In genomic region chr1:15962671-15963362, GRCh38 we compare ENCODE assay signal across 21 cellular contexts. TPM values are rescaled to one million over a fixed set of nuclear protein-coding genes. Genes with fewer than 3 reads are reported as not detected.
DNase-seq lines count a peak whose midpoint lies in the region; FAIRE-seq and TF ChIP-seq lines count a peak whose summit lies in the region.
"Had no signal": no experiment of that assay in that cellular context is flagged by ENCODE, and none has a peak within 500 bp of the region (broad histone marks: within the 10 kb centered on the region; RNA-seq: fewer than 3 reads in every experiment).

No MANE protein-coding gene starts in this region.

- H4K8ac ChIP-seq in mesendoderm (ENCODE audit: low read depth, low read length) = no peak overlapping the region

- H4K5ac ChIP-seq in mesendoderm (ENCODE audit: low read length) = no peak overlapping the region

- peaks cover 0 to 2% (median 0%) of the 10 kb centered on the region in 3 donors for H3K27me3 Mint-ChIP-seq in CD14-positive monocyte (ENCODE audit: low read depth in 3 of 3)
- H3K27me3 Mint-ChIP-seq in activated naive CD8-positive, alpha-beta T cell = no peaks in the 10 kb centered on the region

- no peak overlapping the region for H3K23ac ChIP-seq in mesendoderm (ENCODE audit: low read length)

- no peak overlapping the region for H2BK15ac ChIP-seq in mesendoderm (replicated peaks; ENCODE audit: low read depth)

- WGBS in mesendoderm (ENCODE audit: extremely low coverage, insufficient coverage, low lambda C conversion rate) = no CpG with 5 or more reads among the region's 8 CpGs

- H3K9me3 ChIP-seq in muscle layer of colon (ENCODE audit: low read length) = no peaks in the 10 kb centered on the region
- H3K9me3 ChIP-seq: thyroid gland had no signal

- H3K27ac ChIP-seq in muscle layer of colon (ENCODE audit: low read depth, low read length) = peak overlapping the region; percentile 10
- no peak overlapping the region for H3K27ac ChIP-seq in mesendoderm (ENCODE audit: low read depth, low read length)
- H3K27ac ChIP-seq: brain microvascular endothelial cell, thyroid gland had no signal

- H3K4ac ChIP-seq in mesendoderm (ENCODE audit: low read depth, low read length) = no peak overlapping the region

- peaks cover 40 to 59% of the 10 kb centered on the region in 2 donors for H3K36me3 Mint-ChIP-seq in CD14-positive monocyte
- H3K36me3 Mint-ChIP-seq in activated naive CD8-positive, alpha-beta T cell = peaks cover 3% of the 10 kb centered on the region

- H3K4me1 ChIP-seq in muscle layer of colon (ENCODE audit: insufficient read depth, low read length) = peaks cover 34% of the 10 kb centered on the region
- no peaks in the 10 kb centered on the region for H3K4me1 ChIP-seq in mesendoderm (ENCODE audit: control insufficient read depth, low read depth, low read length)

- H2AK5ac ChIP-seq in mesendoderm (ENCODE audit: low read length) = no peak overlapping the region

- H3K9ac ChIP-seq in muscle layer of colon (ENCODE audit: low read length) (no peak overlapping the region), mesendoderm (ENCODE audit: low read length) (no peak overlapping the region)

- H3K4me2 ChIP-seq in mesendoderm (ENCODE audit: low read length) = no peak overlapping the region

- peak; percentile 26 for DNase-seq in CD14-positive monocyte (ENCODE audit: low spot score)
- no peak for DNase-seq in GM12891 (ENCODE audit: insufficient read length, low spot score)
- no peak for DNase-seq in mesendoderm
- no peak for DNase-seq in SIG-M5 (lab: John Stamatoyannopoulos, UW)
- no peak for DNase-seq in cardiac septum (ENCODE audit: low spot score)
- DNase-seq: brain microvascular endothelial cell; DMS53; glutamatergic neuron; KBM-7; left ventricle myocardium superior; NCI-H2029; NCI-H446 treated with DMSO at 0.1 percent for 48 hours; stimulated activated CD4-positive, alpha-beta T cell treated with anti-CD3 and anti-CD28 coated beads, Interleukin-4, amount 100 ng/mL, for 1 hour; thyroid gland had no signal

- TF ChIP-seq POLR2A in GM12891 (IDR thresholded peaks at IDR 0.05; ENCODE audit: low read depth, low read length) = no peak

- no peak for TF ChIP-seq CTCF in CD14-positive monocyte (IDR thresholded peaks at IDR 0.05)

- intact Hi-C loops in CD14-positive monocyte (cut with micrococcal nuclease) (no loop called here), cardiac septum (cut with DNase I) (no loop called here)

- peaks cover 0 to 1% (median 0%) of the 10 kb centered on the region in 7 donors for H3K9me3 Mint-ChIP-seq in CD14-positive monocyte
- no peaks in the 10 kb centered on the region for H3K9me3 Mint-ChIP-seq in activated naive CD8-positive, alpha-beta T cell (ENCODE audit: low read depth)

- H3K4me3 Mint-ChIP-seq in CD14-positive monocyte = no peak overlapping the region
- H3K4me3 Mint-ChIP-seq in activated naive CD8-positive, alpha-beta T cell = peak overlapping the region; percentile 86

- peak overlapping the region in 2 of 7 donors; percentile 51 to 57 for H3K27ac Mint-ChIP-seq in CD14-positive monocyte
- H3K27ac Mint-ChIP-seq in activated naive CD8-positive, alpha-beta T cell = peak overlapping the region; percentile 99

- H3K56ac ChIP-seq in mesendoderm (ENCODE audit: low read length) = no peak overlapping the region

- H2BK120ac ChIP-seq in mesendoderm (ENCODE audit: low read depth, low read length) = no peak overlapping the region

- H3K36me3 ChIP-seq in muscle layer of colon (ENCODE audit: insufficient read depth, low read length) (no peaks in the 10 kb centered on the region), mesendoderm (ENCODE audit: control insufficient read depth, insufficient read depth, low read length) (peaks cover 2% of the 10 kb centered on the region)
- H3K36me3 ChIP-seq: thyroid gland had no signal

- no peak overlapping the region for H2BK5ac ChIP-seq in mesendoderm (ENCODE audit: low read length)

- peaks cover 44% of the 10 kb centered on the region for H3K4me1 Mint-ChIP-seq in CD14-positive monocyte
- peaks cover 89% of the 10 kb centered on the region for H3K4me1 Mint-ChIP-seq in activated naive CD8-positive, alpha-beta T cell (ENCODE audit: low read depth)

- peaks cover 4% of the 10 kb centered on the region for H3K79me1 ChIP-seq in mesendoderm (ENCODE audit: low read length)

- FAIRE-seq in GM12891 (lab: Jason Lieb, UNC) = peak; percentile 20
- FAIRE-seq: H54 had no signal

- H3K4me3 ChIP-seq in muscle layer of colon (ENCODE audit: low read depth in 1 of 2, low read length in 2 of 2) = no peak overlapping the region
- H3K4me3 ChIP-seq in mesendoderm (ENCODE audit: low read length) = no peak overlapping the region
- H3K4me3 ChIP-seq: thyroid gland had no signal

- H3K18ac ChIP-seq in mesendoderm (ENCODE audit: low read length) = no peak overlapping the region

- H3K79me2 ChIP-seq in mesendoderm (ENCODE audit: control insufficient read depth, insufficient read depth, low read length) = no peaks in the 10 kb centered on the region

- H3K27me3 ChIP-seq in muscle layer of colon (ENCODE audit: control insufficient read depth in 1 of 2, insufficient read depth in 2 of 2, low read length in 2 of 2) (no peaks in the 10 kb centered on the region), mesendoderm (ENCODE audit: insufficient read depth, low read length, poor library complexity) (no peaks in the 10 kb centered on the region)
- H3K27me3 ChIP-seq: brain microvascular endothelial cell, thyroid gland had no signal

TF ChIP-seq in GM12891, 5 proteins besides CTCF, POLR2A, EP300 and RAD21:
- TF ChIP-seq SPI1 (IDR thresholded peaks at IDR 0.05; ENCODE audit: low read depth, low read length) (no peak), TAF1 (IDR thresholded peaks at IDR 0.05; ENCODE audit: low read depth, low read length) (no peak), POU2F2 (IDR thresholded peaks at IDR 0.05; ENCODE audit: low read depth, low read length) (no peak)

RNA-seq across cellular contexts. Expression of gene ZBTB17, which starts 13.1 kb away (rescaled TPM):
- 1 to 10 TPM; 2.8 to 7.6 TPM for polyA plus RNA-seq in CD14-positive monocyte
- polyA plus RNA-seq in GM12891 (2012; ENCODE audit: low read depth, missing spikeins) = 32.4 TPM
- 16.0 TPM for polyA plus RNA-seq in mesendoderm (2013, experiment 1 of 2)
- 15.4 TPM for polyA plus RNA-seq in mesendoderm (2013, experiment 2 of 2)
- total RNA-seq in cardiac septum = 24.9 TPM

RNA-seq across cellular contexts. Expression of gene SRARP, which starts 41.2 kb away (rescaled TPM):
- polyA plus RNA-seq in CD14-positive monocyte = not detected
- 0.04 TPM for polyA plus RNA-seq in GM12891 (2012; ENCODE audit: low read depth, missing spikeins)
- polyA plus RNA-seq in mesendoderm (2013, experiment 1 of 2) = 0.03 TPM
- 0.04 TPM for polyA plus RNA-seq in mesendoderm (2013, experiment 2 of 2)
- total RNA-seq in cardiac septum = not detected
- total RNA-seq: esophagus mucosa; myocyte; T-helper 2 cell treated with Interferon-gamma antibody and Interleukin-4, amounts not matched to agents 100 ng/mL and 5 ng/mL, for 36 hours had no signal
- polyA plus RNA-seq: BJ had no signal

RNA-seq across cellular contexts. Expression of gene HSPB7, which starts 55.0 kb away (rescaled TPM):
- polyA plus RNA-seq in CD14-positive monocyte = not detected
- 0.19 TPM for polyA plus RNA-seq in GM12891 (2012; ENCODE audit: low read depth, missing spikeins)
- 0.03 TPM for polyA plus RNA-seq in mesendoderm (2013, experiment 1 of 2)
- 0.07 TPM for polyA plus RNA-seq in mesendoderm (2013, experiment 2 of 2)
- total RNA-seq in cardiac septum = 3,889 TPM
- total RNA-seq: T-helper 2 cell treated with Interferon-gamma antibody and Interleukin-4, amounts not matched to agents 100 ng/mL and 5 ng/mL, for 36 hours had no signal

RNA-seq across cellular contexts. Expression of gene CLCNKA, which starts 59.0 kb away (rescaled TPM):
- polyA plus RNA-seq in CD14-positive monocyte = not detected
- polyA plus RNA-seq in GM12891 (2012; ENCODE audit: low read depth, missing spikeins) = 0.40 TPM
- polyA plus RNA-seq in mesendoderm (2013, experiment 1 of 2) = 0.29 TPM
- polyA plus RNA-seq in mesendoderm (2013, experiment 2 of 2) = 0.28 TPM
- 1.2 TPM for total RNA-seq in cardiac septum
- total RNA-seq: T-helper 2 cell treated with Interferon-gamma antibody and Interleukin-4, amounts not matched to agents 100 ng/mL and 5 ng/mL, for 36 hours had no signal
